In genomic region chr4:17794730-17795129, GRCh38 we compare ENCODE assay signal across 35 cellular contexts. TPM values are rescaled to one million over a fixed set of nuclear protein-coding genes. Genes with fewer than 3 reads are reported as not detected.
"Had no signal": no experiment of that assay in that cellular context is flagged by ENCODE, and none has a peak within 500 bp of the region (broad histone marks: within the 10 kb centered on the region; RNA-seq: fewer than 3 reads in every experiment).

No MANE protein-coding gene starts in this region.

- DNase-seq: activated B cell treated with CpG ODN at 0.5 μM for 24 hours; activated CD4-positive, alpha-beta memory T cell treated with anti-CD3 and anti-CD28 coated beads, Interleukin-2, amount 10 ng/mL, durations not matched to agents 7 days and 5 days; activated CD4-positive, alpha-beta T cell treated with anti-CD3 and anti-CD28 coated beads, Interleukin-2, amount 10 ng/mL, durations not matched to agents 7 days and 5 days; activated CD4-positive, alpha-beta T cell treated with anti-CD3 and anti-CD28 coated beads, Interleukin-2, amount 50 U/mL, for 4 hours; activated CD8-positive, alpha-beta memory T cell treated with anti-CD3 and anti-CD28 coated beads, Interleukin-2, amount 50 U/mL, for 48 hours; activated gamma-delta T cell; activated naive CD4-positive, alpha-beta T cell; activated naive CD4-positive, alpha-beta T cell treated with anti-CD3 and anti-CD28 coated beads, Interleukin-2, amount 10 ng/mL, durations not matched to agents 7 days and 5 days; activated naive CD8-positive, alpha-beta T cell treated with anti-CD3 and anti-CD28 coated beads, Interleukin-2, amount 10 ng/mL, durations not matched to agents 7 days and 5 days; activated T-cell treated with anti-CD3 and anti-CD28 coated beads for 4 hours; activated T-cell treated with anti-CD3 and anti-CD28 coated beads, Interleukin-2, amount 50 U/mL, for 24 hours; activated T-cell treated with anti-CD3 and anti-CD28 coated beads, Interleukin-2, amount 50 U/mL, for 72 hours; central memory CD4-positive, alpha-beta T cell; cerebellar nuclear complex; colonic mucosa; effector CD8-positive, alpha-beta T cell; esophagus squamous epithelium; foreskin melanocyte; T-helper 1 cell; T-helper 17 cell; T1000; WERI-Rb-1 had no signal

- H3K27me3 Mint-ChIP-seq: activated B cell treated with CpG ODN at 0.5 μM for 24 hours; activated CD4-positive, alpha-beta memory T cell treated with anti-CD3 and anti-CD28 coated beads, Interleukin-2, amount 10 ng/mL, durations not matched to agents 7 days and 5 days; activated CD4-positive, alpha-beta T cell treated with anti-CD3 and anti-CD28 coated beads, Interleukin-2, amount 10 ng/mL, durations not matched to agents 7 days and 5 days; activated naive CD4-positive, alpha-beta T cell treated with anti-CD3 and anti-CD28 coated beads, Interleukin-2, amount 10 ng/mL, durations not matched to agents 7 days and 5 days; activated naive CD8-positive, alpha-beta T cell treated with anti-CD3 and anti-CD28 coated beads, Interleukin-2, amount 10 ng/mL, durations not matched to agents 7 days and 5 days; activated T-cell treated with anti-CD3 and anti-CD28 coated beads, Interleukin-2, amount 50 U/mL, for 24 hours; brain; T-helper 17 cell had no signal

- H3K4me3 Mint-ChIP-seq: activated B cell treated with CpG ODN at 0.5 μM for 24 hours; activated CD4-positive, alpha-beta memory T cell treated with anti-CD3 and anti-CD28 coated beads, Interleukin-2, amount 10 ng/mL, durations not matched to agents 7 days and 5 days; activated CD4-positive, alpha-beta T cell treated with anti-CD3 and anti-CD28 coated beads, Interleukin-2, amount 10 ng/mL, durations not matched to agents 7 days and 5 days; activated naive CD4-positive, alpha-beta T cell treated with anti-CD3 and anti-CD28 coated beads, Interleukin-2, amount 10 ng/mL, durations not matched to agents 7 days and 5 days; activated naive CD8-positive, alpha-beta T cell treated with anti-CD3 and anti-CD28 coated beads, Interleukin-2, amount 10 ng/mL, durations not matched to agents 7 days and 5 days; activated T-cell treated with anti-CD3 and anti-CD28 coated beads, Interleukin-2, amount 50 U/mL, for 24 hours; activated T-cell treated with anti-CD3 and anti-CD28 coated beads, Interleukin-2, amount 50 U/mL, for 72 hours; brain; T-helper 17 cell; T-helper 2 cell treated with Interferon-gamma antibody and Interleukin-4, amounts not matched to agents 5 μg/mL and 100 μg/mL, for 36 hours had no signal

- H3K4me3 ChIP-seq: ascending aorta, breast epithelium, cardiac muscle cell, colonic mucosa, esophagus squamous epithelium, gastroesophageal sphincter had no signal

- H3K36me3 ChIP-seq: breast epithelium, colonic mucosa had no signal

- ATAC-seq: activated CD4-positive, CD25-positive, alpha-beta regulatory T cell treated with anti-CD3 and anti-CD28 coated beads, Interleukin-2, amount 50 U/mL, for 24 hours; activated naive CD4-positive, alpha-beta T cell treated with anti-CD3 and anti-CD28 coated beads, Interleukin-2, amount 50 U/mL, for 72 hours; activated T-cell treated with anti-CD3 and anti-CD28 coated beads, Interleukin-2, amount 50 U/mL, for 72 hours; gastroesophageal sphincter; T-helper 17 cell had no signal

- H3K27me3 ChIP-seq: ascending aorta, breast epithelium, cardiac muscle cell, colonic mucosa, esophagus squamous epithelium, gastroesophageal sphincter had no signal

- H3K4me1 Mint-ChIP-seq: activated B cell treated with CpG ODN at 0.5 μM for 24 hours; activated naive CD4-positive, alpha-beta T cell treated with anti-CD3 and anti-CD28 coated beads, Interleukin-2, amount 10 ng/mL, durations not matched to agents 7 days and 5 days; activated naive CD8-positive, alpha-beta T cell treated with anti-CD3 and anti-CD28 coated beads, Interleukin-2, amount 10 ng/mL, durations not matched to agents 7 days and 5 days had no signal

- H3K27ac Mint-ChIP-seq: activated B cell treated with CpG ODN at 0.5 μM for 24 hours; activated CD4-positive, alpha-beta memory T cell treated with anti-CD3 and anti-CD28 coated beads, Interleukin-2, amount 10 ng/mL, durations not matched to agents 7 days and 5 days; activated CD4-positive, alpha-beta T cell treated with anti-CD3 and anti-CD28 coated beads, Interleukin-2, amount 10 ng/mL, durations not matched to agents 7 days and 5 days; activated naive CD8-positive, alpha-beta T cell treated with anti-CD3 and anti-CD28 coated beads, Interleukin-2, amount 10 ng/mL, durations not matched to agents 7 days and 5 days; activated T-cell treated with anti-CD3 and anti-CD28 coated beads, Interleukin-2, amount 50 U/mL, for 24 hours; brain; T-helper 2 cell treated with Interferon-gamma antibody and Interleukin-4, amounts not matched to agents 5 μg/mL and 100 μg/mL, for 36 hours had no signal

- H3K9me3 ChIP-seq: ascending aorta, breast epithelium, colonic mucosa, esophagus squamous epithelium had no signal

- H3K9me3 Mint-ChIP-seq: activated B cell treated with CpG ODN at 0.5 μM for 24 hours; activated CD4-positive, alpha-beta T cell treated with anti-CD3 and anti-CD28 coated beads, Interleukin-2, amount 10 ng/mL, durations not matched to agents 7 days and 5 days; activated naive CD4-positive, alpha-beta T cell treated with anti-CD3 and anti-CD28 coated beads, Interleukin-2, amount 10 ng/mL, durations not matched to agents 7 days and 5 days; activated naive CD4-positive, alpha-beta T cell treated with anti-CD3 and anti-CD28 coated beads, Interleukin-2, amount 50 U/mL, for 72 hours; activated naive CD8-positive, alpha-beta T cell treated with anti-CD3 and anti-CD28 coated beads, Interleukin-2, amount 10 ng/mL, durations not matched to agents 7 days and 5 days; activated T-cell treated with anti-CD3 and anti-CD28 coated beads, Interleukin-2, amount 50 U/mL, for 24 hours; activated T-cell treated with anti-CD3 and anti-CD28 coated beads, Interleukin-2, amount 50 U/mL, for 72 hours; T-helper 2 cell treated with Interferon-gamma antibody and Interleukin-4, amounts not matched to agents 5 μg/mL and 100 μg/mL, for 36 hours had no signal

- H3K27ac ChIP-seq: ascending aorta, breast epithelium, cardiac muscle cell, colonic mucosa, epithelial cell of prostate, esophagus squamous epithelium, gastroesophageal sphincter, WERI-Rb-1 had no signal

- H3K4me1 ChIP-seq: ascending aorta, breast epithelium, colonic mucosa, esophagus squamous epithelium, gastroesophageal sphincter had no signal

RNA-seq across cellular contexts. Expression of gene FAM184B, which starts 13.3 kb away (rescaled TPM):
- total RNA-seq: activated CD4-positive, alpha-beta memory T cell treated with anti-CD3 and anti-CD28 coated beads, Interleukin-2, amount 10 ng/mL, durations not matched to agents 7 days and 5 days; activated CD4-positive, alpha-beta T cell treated with anti-CD3 and anti-CD28 coated beads, Interleukin-2, amount 10 ng/mL, durations not matched to agents 7 days and 5 days; activated naive CD4-positive, alpha-beta T cell treated with anti-CD3 and anti-CD28 coated beads, Interleukin-2, amount 50 U/mL, for 72 hours; activated naive CD8-positive, alpha-beta T cell treated with anti-CD3 and anti-CD28 coated beads, Interleukin-2, amount 10 ng/mL, durations not matched to agents 7 days and 5 days; activated T-cell treated with anti-CD3 and anti-CD28 coated beads, Interleukin-2, amount 50 U/mL, for 72 hours; ascending aorta; cardiac muscle cell; endothelial cell of umbilical vein; fibroblast of lung; fibroblast of villous mesenchyme; glomerular endothelial cell; T-helper 17 cell had no signal
- polyA plus RNA-seq: cardiac muscle cell, endothelial cell of umbilical vein, fibroblast of lung had no signal

RNA-seq across cellular contexts. Expression of gene NCAPG, which starts 16.0 kb away (rescaled TPM):
- total RNA-seq: ascending aorta had no signal
